In genomic region chr19:49591731-49592485, GRCh38 we compare ENCODE assay signal across 8 cellular contexts. TPM values are rescaled to one million over a fixed set of nuclear protein-coding genes. Genes with fewer than 3 reads are reported as not detected.
DNase-seq lines count a peak whose midpoint lies in the region; ATAC-seq, FAIRE-seq and TF ChIP-seq lines count a peak whose summit lies in the region.

No MANE protein-coding gene starts in this region.

- DNase-seq in SIG-M5 treated with dmso at 0.1 percent for 504 hours (lab: John Stamatoyannopoulos, UW; ENCODE audit: unreplicated experiment): peak; percentile 46
- no peak for DNase-seq in SIG-M5 (lab: John Stamatoyannopoulos, UW)
- peak; percentile 55 for DNase-seq in NCI-H226
- peak; percentile 56 for DNase-seq in activated T-cell treated with anti-CD3 and anti-CD28 coated beads, Interleukin-2, amount 50 U/mL, for 1 hour
- peak; percentile 38 to 49 for DNase-seq in fibroblast of lung (ENCODE audit: low read depth in 2 of 2)
- DNase-seq in nephron progenitor cell: peak; percentile 62
- DNase-seq in urothelium cell line (ENCODE audit: low spot score): peak; percentile 58

- H3K27me3 ChIP-seq in fibroblast of lung (ENCODE audit: control insufficient read depth, insufficient read depth, low read length): no peaks in the 10 kb centered on the region

- no peaks in the 10 kb centered on the region for H3K9me3 Mint-ChIP-seq in nephron progenitor cell

- H3K36me3 Mint-ChIP-seq in nephron progenitor cell (ENCODE audit: low read depth): peaks cover 9% of the 10 kb centered on the region

- no peak for TF ChIP-seq CTCF in fibroblast of lung (conservative IDR thresholded peaks at IDR 0.05 in 1 of 2, IDR thresholded peaks at IDR 0.05 in 1 of 2; ENCODE audit: low read depth in 1 of 2, low read length in 2 of 2)
- TF ChIP-seq CTCF in nephron progenitor cell (IDR thresholded peaks at IDR 0.05): no peak

- no peaks in the 10 kb centered on the region for H3K9me3 ChIP-seq in fibroblast of lung (ENCODE audit: control insufficient read depth, insufficient read depth, low read depth, low read length)

- peak overlapping the region; percentile 54 for H3K27ac ChIP-seq in fibroblast of lung (ENCODE audit: insufficient read depth, low read length)

- ATAC-seq in GM18519 (IDR thresholded peaks at IDR 0.05; ENCODE audit: low FRiP score, unreplicated experiment): no peak

- peaks cover 38% of the 10 kb centered on the region for H3K4me1 Mint-ChIP-seq in nephron progenitor cell

- no peak for FAIRE-seq in urothelium cell line (lab: Jason Lieb, UNC)

- peak overlapping the region; percentile 50 for H3K9ac ChIP-seq in fibroblast of lung (ENCODE audit: insufficient read depth, low read length)

- peak overlapping the region; percentile 78 for H3K27ac Mint-ChIP-seq in nephron progenitor cell

- H3K4me2 ChIP-seq in fibroblast of lung (ENCODE audit: extremely low read depth, insufficient read depth, low read length): peak overlapping the region; percentile 96

- peaks cover 3% of the 10 kb centered on the region for H3K27me3 Mint-ChIP-seq in nephron progenitor cell (ENCODE audit: low read depth, poor library complexity)

- peaks cover 15% of the 10 kb centered on the region for H3K36me3 ChIP-seq in fibroblast of lung (ENCODE audit: control insufficient read depth, insufficient read depth, low read length)

- peaks cover 25% of the 10 kb centered on the region for H3K79me2 ChIP-seq in fibroblast of lung (ENCODE audit: control insufficient read depth, insufficient read depth, low read length)

- H4K20me1 ChIP-seq in fibroblast of lung (ENCODE audit: control insufficient read depth, extremely low read depth, insufficient read depth, low read length): no peaks in the 10 kb centered on the region

- peaks cover 6% of the 10 kb centered on the region for H3K4me1 ChIP-seq in fibroblast of lung (ENCODE audit: control insufficient read depth, extremely low read depth, insufficient read depth, low read length)

- H2AFZ ChIP-seq in fibroblast of lung (ENCODE audit: low read length): no peak overlapping the region

- H3K4me3 ChIP-seq in fibroblast of lung (replicated peaks in 1 of 4; ENCODE audit: control extremely low read depth in 1 of 4, insufficient read depth in 1 of 4, low read depth in 3 of 4, low read length in 4 of 4): peak overlapping the region; percentile 72 to 90 (median 84)

- peak overlapping the region; percentile 90 for H3K4me3 Mint-ChIP-seq in nephron progenitor cell

RNA-seq across cellular contexts. Expression of gene PRR12, which starts 0.9 kb away (rescaled TPM):
- total RNA-seq in fibroblast of lung: 1.0 and 2.1 TPM in 2 replicates
- 0.40 and 0.69 TPM in 2 replicates for polyA plus RNA-seq in fibroblast of lung
- 8.4 and 10.5 TPM in 2 replicates for polyA plus RNA-seq in fibroblast of lung (2012)
- 4.0 and 4.7 TPM in 2 replicates for polyA minus RNA-seq in fibroblast of lung (ENCODE audit: low replicate concordance)

RNA-seq across cellular contexts. Expression of gene PRRG2, which starts 10.8 kb away (rescaled TPM):
- total RNA-seq in fibroblast of lung: 0.17 and 0.51 TPM in 2 replicates
- polyA plus RNA-seq in fibroblast of lung: 0.11 TPM in 1 of 2 replicates, not detected in the other
- 0.15 and 0.17 TPM in 2 replicates for polyA plus RNA-seq in fibroblast of lung (2012)
- polyA minus RNA-seq in fibroblast of lung (ENCODE audit: low replicate concordance): not detected in 2 replicates

RNA-seq across cellular contexts. Expression of gene NOSIP, which starts 11.6 kb away (rescaled TPM):
- 67.9 and 72.9 TPM in 2 replicates for total RNA-seq in fibroblast of lung
- polyA plus RNA-seq in fibroblast of lung: 41.2 and 53.5 TPM in 2 replicates
- polyA plus RNA-seq in fibroblast of lung (2012): 70.0 and 91.6 TPM in 2 replicates
- 93.1 and 185 TPM in 2 replicates for polyA minus RNA-seq in fibroblast of lung (ENCODE audit: low replicate concordance)

RNA-seq across cellular contexts. Expression of gene RRAS, which starts 48.0 kb away (rescaled TPM):
- 34.2 and 60.1 TPM in 2 replicates for total RNA-seq in fibroblast of lung
- polyA plus RNA-seq in fibroblast of lung: 92.6 and 129 TPM in 2 replicates
- 144 and 191 TPM in 2 replicates for polyA plus RNA-seq in fibroblast of lung (2012)
- polyA minus RNA-seq in fibroblast of lung (ENCODE audit: low replicate concordance): 131 and 196 TPM in 2 replicates

RNA-seq across cellular contexts. Expression of gene SCAF1, which starts 50.1 kb away (rescaled TPM):
- 7.4 and 11.9 TPM in 2 replicates for total RNA-seq in fibroblast of lung
- polyA plus RNA-seq in fibroblast of lung: 8.7 and 15.5 TPM in 2 replicates
- 34.3 and 46.2 TPM in 2 replicates for polyA plus RNA-seq in fibroblast of lung (2012)
- 16.0 and 30.5 TPM in 2 replicates for polyA minus RNA-seq in fibroblast of lung (ENCODE audit: low replicate concordance)
